In genomic region chr5:1540166-1540565, GRCh38 we compare ENCODE assay signal across 12 cellular contexts. TPM values are rescaled to one million over a fixed set of nuclear protein-coding genes. Genes with fewer than 3 reads are reported as not detected.
DNase-seq lines count a peak whose midpoint lies in the region; ATAC-seq and TF ChIP-seq lines count a peak whose summit lies in the region.
"Had no signal": no experiment of that assay in that cellular context is flagged by ENCODE, and none has a peak within 500 bp of the region (broad histone marks: within the 10 kb centered on the region; RNA-seq: fewer than 3 reads in every experiment).

No MANE protein-coding gene starts in this region.

- peaks cover 13% of the 10 kb centered on the region for H3K4me1 Mint-ChIP-seq in chondrocyte (ENCODE audit: low read depth)
- H3K4me1 Mint-ChIP-seq in natural killer cell, result peaks cover 39% of the 10 kb centered on the region in 2 donors

- H3K9me3 ChIP-seq in mucosa of descending colon, result no peaks in the 10 kb centered on the region
- H3K9me3 ChIP-seq: gastrocnemius medialis had no signal

- no peaks in the 10 kb centered on the region for H3K4me1 ChIP-seq in mucosa of descending colon (ENCODE audit: low read depth)
- H3K4me1 ChIP-seq: gastrocnemius medialis had no signal

- H3K4me3 ChIP-seq in mucosa of descending colon, result no peak overlapping the region
- H3K4me3 ChIP-seq: gastrocnemius medialis had no signal

- no peak overlapping the region for H3K27ac Mint-ChIP-seq in chondrocyte (ENCODE audit: unreplicated experiment)
- H3K27ac Mint-ChIP-seq in natural killer cell, result peak overlapping the region; percentile 21 to 31
- H3K27ac Mint-ChIP-seq: progenitor cell of endocrine pancreas had no signal

- DNase-seq in DMS53 (lab: John Stamatoyannopoulos, UW), result peak; percentile 61
- no peak for DNase-seq in DMS53 treated with DMSO at 0.1 percent for 48 hours (lab: John Stamatoyannopoulos, UW; ENCODE audit: unreplicated experiment)
- DNase-seq in chondrocyte (ENCODE audit: low spot score), result peak; percentile 33
- DNase-seq in natural killer cell, result no peak
- DNase-seq in KBM-7, result no peak
- DNase-seq in effector CD4-positive, alpha-beta T cell, result no peak
- no peak for DNase-seq in mucosa of descending colon
- DNase-seq: gastrocnemius medialis, NCI-H2029 treated with DMSO at 0.1 percent for 48 hours, NCI-H748 treated with DMSO at 0.1 percent for 48 hours had no signal

- peaks cover 36% of the 10 kb centered on the region for H3K27me3 Mint-ChIP-seq in chondrocyte (ENCODE audit: low read depth)
- H3K27me3 Mint-ChIP-seq in natural killer cell (ENCODE audit: low read depth in 2 of 2), result no peaks in the 10 kb centered on the region

- in situ Hi-C loops in KBM-7 (cut with MboI; ENCODE audit: low pct_unique_long_range_greater_than_20kb, low sequenced_read_pairs), result no loop called here

- H3K36me3 ChIP-seq in mucosa of descending colon (ENCODE audit: low read depth), result no peaks in the 10 kb centered on the region
- H3K36me3 ChIP-seq: gastrocnemius medialis had no signal

- H3K9me3 Mint-ChIP-seq in chondrocyte (ENCODE audit: low read depth) (no peaks in the 10 kb centered on the region), natural killer cell (no peaks in the 10 kb centered on the region)

- 0 out of 3 replicates have a peak, but pooled peaks have one; percentile 42 for TF ChIP-seq CTCF in GM12872 (IDR thresholded peaks at IDR 0.05; ENCODE audit: insufficient read depth, low read depth, low read length)
- TF ChIP-seq CTCF in chondrocyte (IDR thresholded peaks at IDR 0.05), result peak; percentile 9
- peak; percentile 41 for TF ChIP-seq CTCF in natural killer cell (IDR thresholded peaks at IDR 0.05)
- no peak for TF ChIP-seq CTCF in mucosa of descending colon (IDR thresholded peaks at IDR 0.05)

- ATAC-seq in natural killer cell, result peak in 2 of 3 donors; percentile 23 to 37
- ATAC-seq in mucosa of descending colon, result no peak
- ATAC-seq: gastrocnemius medialis had no signal

- intact Hi-C loops in natural killer cell (cut with micrococcal nuclease) (no loop called here), mucosa of descending colon (cut with DNase I, micrococcal nuclease) (no loop called here)

- H3K36me3 Mint-ChIP-seq in chondrocyte (ENCODE audit: low read depth) (no peaks in the 10 kb centered on the region), natural killer cell (no peaks in the 10 kb centered on the region)

- no peak overlapping the region for H3K4me3 Mint-ChIP-seq in chondrocyte (ENCODE audit: unreplicated experiment)
- H3K4me3 Mint-ChIP-seq in natural killer cell, result no peak overlapping the region

RNA-seq across cellular contexts. Expression of gene LPCAT1, which starts 16.4 kb away (rescaled TPM):
- 39.9 to 49.4 TPM (median 46.4 TPM) in 3 replicates for total RNA-seq in chondrocyte
- total RNA-seq in natural killer cell, result 100 to 1,000 TPM; 196 to 302 (median 252) TPM
- 10 to 100 TPM in 2 of 3 donors, 1 to 10 TPM in 1; 6.7 to 27.2 (median 26.0) TPM for total RNA-seq in mucosa of descending colon

Comparison
In these comparisons a context has a peak if more than half of its experiments do, and no peak if none do; other contexts are left out.
1. DNase-seq: peak in DMS53 (single experiment) and chondrocyte (single experiment); none in DMS53 treated with DMSO at 0.1 percent for 48 hours (single experiment), natural killer cell (single experiment), KBM-7 (single experiment), effector CD4-positive, alpha-beta T cell (single experiment) and mucosa of descending colon (0 of 3).